6 cellular contexts compared by ENCODE assay signal in the genomic region with DNA sequence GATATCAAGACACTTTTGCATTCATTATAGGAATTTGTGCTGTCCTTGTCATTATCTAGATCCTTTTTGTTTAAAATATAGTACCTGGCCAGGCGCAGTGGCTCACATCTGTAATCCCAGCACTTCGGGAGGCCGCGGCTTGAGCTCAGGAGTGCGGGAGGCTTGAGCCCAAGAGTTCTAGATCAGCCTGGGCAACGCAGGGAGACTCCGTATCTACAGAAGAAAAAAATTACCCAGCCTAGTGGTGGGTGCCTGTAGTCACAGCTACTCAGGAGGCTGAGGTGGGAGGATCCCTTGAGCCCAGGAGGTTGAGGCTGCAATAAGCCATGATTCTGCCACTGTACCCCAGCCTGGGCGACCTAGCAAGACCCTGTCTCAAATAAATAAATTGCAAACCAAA. TPM values are rescaled to one million over a fixed set of nuclear protein-coding genes. Genes with fewer than 3 reads are reported as not detected.
DNase-seq lines count a peak whose midpoint lies in the region; ATAC-seq, FAIRE-seq and TF ChIP-seq lines count a peak whose summit lies in the region.

No MANE protein-coding gene starts in this region.

- no peak overlapping the region for H3K27ac Mint-ChIP-seq in activated CD4-positive, alpha-beta T cell treated with anti-CD3 and anti-CD28 coated beads for 36 hours
- peak overlapping the region; percentile 92 for H3K27ac Mint-ChIP-seq in osteocyte (ENCODE audit: unreplicated experiment)

- H3K36me3 ChIP-seq in bronchial epithelial cell (ENCODE audit: control insufficient read depth, insufficient read depth, low read length): no peaks in the 10 kb centered on the region

- peak; percentile 38 for DNase-seq in activated CD4-positive, alpha-beta T cell treated with anti-CD3 and anti-CD28 coated beads for 36 hours
- DNase-seq in activated CD4-positive, alpha-beta T cell treated with anti-CD3 and anti-CD28 coated beads for 1 hour: no peak
- DNase-seq in bronchial epithelial cell (ENCODE audit: low read depth) (no peak), osteocyte (ENCODE audit: extremely low spot score, unreplicated experiment) (no peak), COLO829 (ENCODE audit: low spot score) (no peak), hippocampal formation (lab: John Stamatoyannopoulos, UW) (no peak)

- no peaks in the 10 kb centered on the region for H3K27me3 ChIP-seq in bronchial epithelial cell (ENCODE audit: control insufficient read depth, insufficient read depth, low read length)

- POLR2A ChIA-PET in activated CD4-positive, alpha-beta T cell treated with anti-CD3 and anti-CD28 coated beads for 36 hours (lab: Charles Lee): no interaction called here

- peak; percentile 47 for ATAC-seq in activated CD4-positive, alpha-beta T cell treated with anti-CD3 and anti-CD28 coated beads for 36 hours

- TF ChIP-seq CTCF in bronchial epithelial cell (IDR thresholded peaks at IDR 0.05; ENCODE audit: insufficient read depth, low read length, severe bottlenecking) (peak; percentile 30), osteocyte (IDR thresholded peaks at IDR 0.05) (peak; percentile 10)

- H3K4me3 ChIP-seq in bronchial epithelial cell (ENCODE audit: low read depth, low read length): peak overlapping the region; percentile 74

- intact Hi-C loops in activated CD4-positive, alpha-beta T cell treated with anti-CD3 and anti-CD28 coated beads for 36 hours (cut with DNase I, micrococcal nuclease): loop anchor here (1.0 to 2.0 kb wide), 6 partner anchors 7 to 188 kb away; partner anchors contain the start of genes MMS19 (in 2 of the 2), UBTD1 (in 2 of the 2), AVPI1 (in 1 of the 2) and EXOSC1 (in 1 of the 2)

- peak overlapping the region; percentile 85 for H3K4me3 Mint-ChIP-seq in activated CD4-positive, alpha-beta T cell treated with anti-CD3 and anti-CD28 coated beads for 36 hours
- peak overlapping the region; percentile 98 for H3K4me3 Mint-ChIP-seq in osteocyte (ENCODE audit: unreplicated experiment)

- no peaks in the 10 kb centered on the region for H3K9me3 Mint-ChIP-seq in activated CD4-positive, alpha-beta T cell treated with anti-CD3 and anti-CD28 coated beads for 36 hours (ENCODE audit: low read depth)
- H3K9me3 Mint-ChIP-seq in osteocyte (ENCODE audit: unreplicated experiment): no peaks in the 10 kb centered on the region

- no peak for FAIRE-seq in bronchial epithelial cell (lab: Jason Lieb, UNC)

- H3K4me1 Mint-ChIP-seq in activated CD4-positive, alpha-beta T cell treated with anti-CD3 and anti-CD28 coated beads for 36 hours: peaks cover 16% of the 10 kb centered on the region
- peaks cover 16% of the 10 kb centered on the region for H3K4me1 Mint-ChIP-seq in osteocyte (ENCODE audit: unreplicated experiment)

- CTCF ChIA-PET in activated CD4-positive, alpha-beta T cell treated with anti-CD3 and anti-CD28 coated beads for 36 hours (lab: Charles Lee): interaction anchor here (0.6 to 0.7 kb wide), 3 partner anchors 10 to 1254 kb away, joined by 3 read pairs; no protein-coding TSS in a partner anchor

- no peaks in the 10 kb centered on the region for H3K36me3 Mint-ChIP-seq in activated CD4-positive, alpha-beta T cell treated with anti-CD3 and anti-CD28 coated beads for 36 hours (ENCODE audit: low read depth)
- no peaks in the 10 kb centered on the region for H3K36me3 Mint-ChIP-seq in osteocyte (ENCODE audit: unreplicated experiment)

- no peaks in the 10 kb centered on the region for H3K27me3 Mint-ChIP-seq in activated CD4-positive, alpha-beta T cell treated with anti-CD3 and anti-CD28 coated beads for 36 hours
- H3K27me3 Mint-ChIP-seq in osteocyte (ENCODE audit: unreplicated experiment): no peaks in the 10 kb centered on the region

RNA-seq across cellular contexts. Expression of gene MORN4, which starts 0.6 kb away (rescaled TPM):
- 1 to 10 TPM; 3.9 to 5.3 TPM for total RNA-seq in activated CD4-positive, alpha-beta T cell treated with anti-CD3 and anti-CD28 coated beads for 36 hours
- 7.1 and 9.0 TPM in 2 replicates for total RNA-seq in bronchial epithelial cell
- 13.1 and 13.3 TPM in 2 replicates for total RNA-seq in osteocyte

RNA-seq across cellular contexts. Expression of gene PI4K2A, which starts 6.5 kb away (rescaled TPM):
- 1 to 10 TPM; 8.5 to 8.9 TPM for total RNA-seq in activated CD4-positive, alpha-beta T cell treated with anti-CD3 and anti-CD28 coated beads for 36 hours
- 25.5 and 33.7 TPM in 2 replicates for total RNA-seq in bronchial epithelial cell
- total RNA-seq in osteocyte: 22.0 and 22.1 TPM in 2 replicates

RNA-seq across cellular contexts. Expression of gene C10orf62, which starts 44.4 kb away (rescaled TPM):
- total RNA-seq in activated CD4-positive, alpha-beta T cell treated with anti-CD3 and anti-CD28 coated beads for 36 hours: not detected
- total RNA-seq in bronchial epithelial cell (under 0.01 TPM in 1 of 2 replicates, not detected in the other), osteocyte (not detected in 2 replicates)

RNA-seq across cellular contexts. Expression of gene HOGA1, which starts 49.7 kb away (rescaled TPM):
- total RNA-seq in activated CD4-positive, alpha-beta T cell treated with anti-CD3 and anti-CD28 coated beads for 36 hours: not detected
- total RNA-seq in bronchial epithelial cell: 0.13 and 0.26 TPM in 2 replicates
- total RNA-seq in osteocyte: not detected in 2 replicates

RNA-seq across cellular contexts. Expression of gene AVPI1, which starts 53.1 kb away (rescaled TPM):
- 1 to 10 TPM; 2.1 to 2.2 TPM for total RNA-seq in activated CD4-positive, alpha-beta T cell treated with anti-CD3 and anti-CD28 coated beads for 36 hours
- total RNA-seq in bronchial epithelial cell (89.2 and 99.3 TPM in 2 replicates), osteocyte (4.5 and 5.7 TPM in 2 replicates)
